In genomic region chr3:158278187-158278586, GRCh38 we compare ENCODE assay signal across 11 cellular contexts.
"Had no signal": no experiment of that assay in that cellular context is flagged by ENCODE, and none has a peak within 500 bp of the region (broad histone marks: within the 10 kb centered on the region; RNA-seq: fewer than 3 reads in every experiment).

No MANE protein-coding gene starts in this region.

- H3K9me3 ChIP-seq: HAP-1 had no signal

- H3K4me1 Mint-ChIP-seq: GM23338, H9 had no signal

- H3K4me2 ChIP-seq: GM23338 had no signal

- H3K27ac Mint-ChIP-seq: GM23338, H9, HFFc6 had no signal

- DNase-seq: GM23248, GOT3, H7, H9, HCEC 1CT, HFFc6 had no signal

- H3K27ac ChIP-seq: GM23248 had no signal

- H2AFZ ChIP-seq: GM23248, GM23338 had no signal

- H3K9ac ChIP-seq: GM23248 had no signal

- FAIRE-seq: H1, H54 had no signal

- H3K4me1 ChIP-seq: HAP-1 had no signal

- ATAC-seq: GM23338, HCT116 had no signal

- H3K36me3 ChIP-seq: HAP-1 had no signal

- H3K9me3 Mint-ChIP-seq: GM23338, H9, HFFc6 had no signal

- H3K4me3 Mint-ChIP-seq: GM23338, H9, HFFc6 had no signal

- H3K4me3 ChIP-seq: GM23248, GM23338, HAP-1 had no signal
